ENCODE assay signal across 8 cellular contexts in the genomic region with DNA sequence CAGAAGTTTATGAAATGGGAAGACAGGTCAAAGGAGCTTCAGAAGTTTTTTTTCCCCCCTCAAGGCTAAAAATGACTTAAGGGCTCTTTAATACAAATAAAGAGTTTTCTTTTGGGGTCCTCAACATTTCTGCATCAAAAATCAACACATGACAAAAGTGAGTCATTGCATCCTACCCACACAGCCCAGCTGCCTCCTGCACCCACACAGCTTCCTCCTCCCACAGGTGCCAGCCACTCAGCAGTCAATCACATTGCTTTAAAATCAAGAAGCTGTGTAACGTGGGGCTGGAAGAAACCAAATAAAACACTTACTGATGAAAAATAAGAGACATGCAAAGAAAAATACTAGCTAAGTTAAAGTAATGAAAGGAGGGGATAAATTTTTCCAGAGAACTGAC.
DNase-seq lines count a peak whose midpoint lies in the region; ATAC-seq and TF ChIP-seq lines count a peak whose summit lies in the region.

No MANE protein-coding gene starts in this region.

- H3K27ac ChIP-seq in HL-60 (replicated peaks) (no peak overlapping the region), osteoblast (ENCODE audit: low read depth, low read length) (no peak overlapping the region), PC-9 (no peak overlapping the region)

- no peaks in the 10 kb centered on the region for H3K4me1 ChIP-seq in osteoblast (ENCODE audit: insufficient read depth, low read length)
- no peaks in the 10 kb centered on the region for H3K4me1 ChIP-seq in PC-9 (replicated peaks; ENCODE audit: insufficient read depth)

- POLR2A ChIA-PET in PC-9 (lab: Charles Lee; ENCODE audit: unreplicated experiment) = no interaction called here

- H2AFZ ChIP-seq in osteoblast (ENCODE audit: low read length) (no peak overlapping the region), PC-9 (no peak overlapping the region)

- no TSS peak for BruUV-seq in PC-9 (replicated peaks; lab: Mats Ljungman, UMichigan)

- H4K20me1 ChIP-seq in osteoblast (ENCODE audit: insufficient read depth, low read length) (no peaks in the 10 kb centered on the region), PC-9 (ENCODE audit: insufficient read depth) (peaks cover 4% of the 10 kb centered on the region; the same call in 1 of the 2 replicates)

- H3K9me2 ChIP-seq in PC-9 (ENCODE audit: insufficient read depth) = no peaks in the 10 kb centered on the region

- DNase-seq in HL-60 (ENCODE audit: low read depth in 1 of 2, low spot score in 1 of 2) (peak; percentile 7 to 56), osteoblast (ENCODE audit: insufficient read length, low spot score, missing footprints) (peak; percentile 19), PC-9 (no peak), islet precursor cell (no peak), left ventricle myocardium superior (no peak)
- peak; percentile 34 to 43 for DNase-seq in activated CD8-positive, alpha-beta memory T cell treated with anti-CD3 and anti-CD28 coated beads for 4 hours (ENCODE audit: low read depth in 2 of 2)

- H3K4me3 ChIP-seq in HL-60 (replicated peaks; ENCODE audit: insufficient read depth, low read length) (no peak overlapping the region), osteoblast (ENCODE audit: insufficient read depth, low read length) (no peak overlapping the region), PC-9 (no peak overlapping the region)

- H3K79me2 ChIP-seq in osteoblast (ENCODE audit: insufficient read depth, low read length) (peaks cover 2% of the 10 kb centered on the region), PC-9 (ENCODE audit: low read depth) (peaks cover 29% of the 10 kb centered on the region)

- no peaks in the 10 kb centered on the region for H3K36me3 ChIP-seq in osteoblast (ENCODE audit: insufficient read depth, low read length)
- H3K36me3 ChIP-seq in PC-9 (ENCODE audit: low read depth) = peaks cover 4% of the 10 kb centered on the region; the same call in 1 of the 2 replicates

- CTCF ChIA-PET in PC-9 (lab: Charles Lee) = no interaction called here

- H3K9me3 ChIP-seq in osteoblast (ENCODE audit: low read depth, low read length) = no peaks in the 10 kb centered on the region
- no peaks in the 10 kb centered on the region for H3K9me3 ChIP-seq in PC-9 (ENCODE audit: insufficient read depth, low read depth)

- 0 out of 2 replicates have a peak, but pooled peaks cover 7% of the 10 kb centered on the region for H3F3A ChIP-seq in PC-9 (ENCODE audit: insufficient read depth, low read depth)

- ATAC-seq in GM18508 (IDR thresholded peaks at IDR 0.05; ENCODE audit: insufficient read depth, unreplicated experiment) (peak; percentile 55), HG03097 (IDR thresholded peaks at IDR 0.05; ENCODE audit: low FRiP score, unreplicated experiment) (no peak), left ventricle myocardium superior (no peak)

- H3K27me3 ChIP-seq in HL-60 (ENCODE audit: insufficient read depth, poor library complexity, severe bottlenecking) (no peaks in the 10 kb centered on the region), osteoblast (ENCODE audit: insufficient read depth, low read length) (no peaks in the 10 kb centered on the region), PC-9 (ENCODE audit: insufficient read depth, low read depth) (no peaks in the 10 kb centered on the region)

- TF ChIP-seq CTCF in HL-60 (IDR thresholded peaks at IDR 0.05; ENCODE audit: insufficient read depth, low read length) = no peak
- no peak for TF ChIP-seq CTCF in osteoblast (IDR thresholded peaks at IDR 0.05; ENCODE audit: extremely low read depth, low read depth, low read length)
- TF ChIP-seq CTCF in PC-9 (conservative IDR thresholded peaks at IDR 0.05) = no peak

- H3K4me2 ChIP-seq in osteoblast (ENCODE audit: insufficient read depth, low read length) = no peak overlapping the region
- no peak overlapping the region for H3K4me2 ChIP-seq in PC-9

- intact Hi-C loops in PC-9 (cut with micrococcal nuclease; ENCODE audit: unreplicated experiment) (no loop called here), left ventricle myocardium superior (cut with micrococcal nuclease) (no loop called here)

Comparison
In these comparisons a context has a peak if more than half of its experiments do, and no peak if none do; other contexts are left out.
1. DNase-seq: peak in HL-60 (2 of 2), activated CD8-positive, alpha-beta memory T cell treated with anti-CD3 and anti-CD28 coated beads for 4 hours (2 of 2) and osteoblast (single experiment); none in PC-9 (0 of 2), islet precursor cell (single experiment) and left ventricle myocardium superior (single experiment).